29 cellular contexts compared by ENCODE assay signal in the genomic region with DNA sequence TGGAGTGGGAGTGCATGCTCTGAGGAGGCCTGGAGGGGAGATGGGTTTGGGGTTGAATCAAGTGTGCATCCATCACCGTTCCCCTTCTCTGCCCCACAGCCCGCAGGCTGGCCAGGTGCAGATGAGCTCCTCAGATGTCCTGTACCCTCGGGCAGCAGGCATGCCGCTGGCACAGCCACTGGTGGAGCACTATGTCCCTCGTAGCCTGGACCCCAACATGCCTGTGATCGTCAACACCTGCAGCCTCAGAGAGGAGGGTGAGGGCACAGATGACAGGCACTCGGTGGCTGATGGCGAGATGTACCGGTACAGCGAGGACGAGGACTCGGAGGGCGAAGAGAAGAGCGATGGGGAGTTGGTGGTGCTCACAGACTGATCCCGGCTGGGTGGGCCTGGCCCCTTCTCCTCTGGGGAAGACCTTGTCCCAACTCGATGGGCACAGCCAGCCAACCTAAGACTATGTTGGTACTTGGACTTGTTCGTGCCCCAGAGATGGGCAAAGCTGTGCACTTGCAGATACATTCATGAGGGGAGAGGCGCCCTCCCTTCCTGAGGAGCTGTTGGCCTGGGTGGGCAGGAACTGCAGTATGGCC. TPM values are rescaled to one million over a fixed set of nuclear protein-coding genes. Genes with fewer than 3 reads are reported as not detected.
"Had no signal": no experiment of that assay in that cellular context is flagged by ENCODE, and none has a peak within 500 bp of the region (broad histone marks: within the 10 kb centered on the region; RNA-seq: fewer than 3 reads in every experiment).

No MANE protein-coding gene starts in this region.

- H3K4me3 Mint-ChIP-seq: activated CD4-positive, alpha-beta T cell treated with anti-CD3 and anti-CD28 coated beads, Interleukin-2, amount 10 ng/mL, durations not matched to agents 24 days and 14 days; activated CD8-positive, alpha-beta T cell treated with anti-CD3 and anti-CD28 coated beads for 36 hours; activated naive CD8-positive, alpha-beta T cell treated with anti-CD3 and anti-CD28 coated beads, Interleukin-2, amount 50 U/mL, for 24 hours; activated T-helper 1 cell treated with anti-CD3 and anti-CD28 coated beads, Interleukin-12 subunit alpha, Interleukin-12 subunit beta, Interleukin-2, Interleukin-4 antibody, amounts not matched to agents 30 ng/mL and 10 ng/mL and 1 ng/mL, durations not matched to agents 14 hours and 24 hours and 36 hours; effector memory CD8-positive, alpha-beta T cell; neural crest cell; stimulated activated naive CD8-positive, alpha-beta T cell treated with anti-CD3 and anti-CD28 coated beads, Interleukin-15, amount 100 ng/mL, for 72 hours; T-helper 17 cell had no signal

- DNase-seq: activated CD4-positive, alpha-beta T cell treated with anti-CD3 and anti-CD28 coated beads, Interleukin-2, amount 10 ng/mL, durations not matched to agents 24 days and 14 days; activated CD8-positive, alpha-beta T cell treated with anti-CD3 and anti-CD28 coated beads for 36 hours; activated gamma-delta T cell; activated naive CD4-positive, alpha-beta T cell treated with anti-CD3 and anti-CD28 coated beads, Interleukin-2, amount 50 U/mL, for 16 hours; activated naive CD8-positive, alpha-beta T cell treated with anti-CD3 and anti-CD28 coated beads, Interleukin-2, amount 50 U/mL, for 24 hours; anterior cingulate cortex; body of pancreas; caudate nucleus; effector memory CD8-positive, alpha-beta T cell; islet precursor cell; left cardiac atrium; lower lobe of right lung; naive B cell; psoas muscle; right cardiac atrium; stimulated activated CD4-positive, alpha-beta T cell treated with anti-CD3 and anti-CD28 coated beads, Interleukin-1b, Interleukin-23, amount 100 ng/mL, for 48 hours; stimulated activated naive CD8-positive, alpha-beta T cell treated with anti-CD3 and anti-CD28 coated beads, Interleukin-15, amount 100 ng/mL, for 72 hours; SW 1271; T-helper 17 cell had no signal

- H3K9me3 Mint-ChIP-seq: activated CD4-positive, alpha-beta T cell treated with anti-CD3 and anti-CD28 coated beads, Interleukin-2, amount 10 ng/mL, durations not matched to agents 24 days and 14 days; activated CD8-positive, alpha-beta T cell treated with anti-CD3 and anti-CD28 coated beads for 36 hours; activated naive CD8-positive, alpha-beta T cell treated with anti-CD3 and anti-CD28 coated beads, Interleukin-2, amount 50 U/mL, for 24 hours; activated T-helper 1 cell treated with anti-CD3 and anti-CD28 coated beads, Interleukin-12 subunit alpha, Interleukin-12 subunit beta, Interleukin-2, Interleukin-4 antibody, amounts not matched to agents 30 ng/mL and 10 ng/mL and 1 ng/mL, durations not matched to agents 14 hours and 24 hours and 36 hours; effector memory CD8-positive, alpha-beta T cell; naive B cell; neural crest cell; stimulated activated naive CD8-positive, alpha-beta T cell treated with anti-CD3 and anti-CD28 coated beads, Interleukin-15, amount 100 ng/mL, for 72 hours had no signal

- H3K27ac Mint-ChIP-seq: activated CD4-positive, alpha-beta T cell treated with anti-CD3 and anti-CD28 coated beads, Interleukin-2, amount 10 ng/mL, durations not matched to agents 24 days and 14 days; activated CD8-positive, alpha-beta T cell treated with anti-CD3 and anti-CD28 coated beads for 36 hours; activated naive CD8-positive, alpha-beta T cell treated with anti-CD3 and anti-CD28 coated beads, Interleukin-2, amount 50 U/mL, for 24 hours; activated T-helper 1 cell treated with anti-CD3 and anti-CD28 coated beads, Interleukin-12 subunit alpha, Interleukin-12 subunit beta, Interleukin-2, Interleukin-4 antibody, amounts not matched to agents 30 ng/mL and 10 ng/mL and 1 ng/mL, durations not matched to agents 14 hours and 24 hours and 36 hours; effector memory CD8-positive, alpha-beta T cell; stimulated activated naive CD8-positive, alpha-beta T cell treated with anti-CD3 and anti-CD28 coated beads, Interleukin-15, amount 100 ng/mL, for 72 hours had no signal

- H3K36me3 Mint-ChIP-seq: naive B cell had no signal

- H3K4me3 ChIP-seq: body of pancreas, esophagus muscularis mucosa, lower lobe of right lung, psoas muscle, SK-N-MC, tibial nerve had no signal

- H3K27me3 ChIP-seq: body of pancreas, esophagus muscularis mucosa, tibial nerve had no signal

- H3K9me3 ChIP-seq: body of pancreas, esophagus muscularis mucosa, lower lobe of right lung, psoas muscle, tibial nerve had no signal

- H3K27me3 Mint-ChIP-seq: activated CD4-positive, alpha-beta T cell treated with anti-CD3 and anti-CD28 coated beads, Interleukin-2, amount 10 ng/mL, durations not matched to agents 24 days and 14 days; activated CD8-positive, alpha-beta T cell treated with anti-CD3 and anti-CD28 coated beads for 36 hours; activated naive CD8-positive, alpha-beta T cell treated with anti-CD3 and anti-CD28 coated beads, Interleukin-2, amount 50 U/mL, for 24 hours; effector memory CD8-positive, alpha-beta T cell; stimulated activated naive CD8-positive, alpha-beta T cell treated with anti-CD3 and anti-CD28 coated beads, Interleukin-15, amount 100 ng/mL, for 72 hours; T-helper 17 cell had no signal

- ATAC-seq: activated CD8-positive, alpha-beta T cell treated with anti-CD3 and anti-CD28 coated beads for 36 hours; activated naive CD8-positive, alpha-beta T cell treated with anti-CD3 and anti-CD28 coated beads, Interleukin-2, amount 50 U/mL, for 24 hours; body of pancreas; effector memory CD8-positive, alpha-beta T cell; left cardiac atrium; lower lobe of right lung; psoas muscle; right cardiac atrium; stimulated activated naive CD8-positive, alpha-beta T cell treated with anti-CD3 and anti-CD28 coated beads, Interleukin-15, amount 100 ng/mL, for 72 hours; T-helper 17 cell had no signal

- H3K27ac ChIP-seq: lower lobe of right lung, SK-N-MC had no signal

RNA-seq across cellular contexts. Expression of gene ETNK2, which starts 26.0 kb away (rescaled TPM):
- total RNA-seq: activated CD4-positive, alpha-beta T cell treated with anti-CD3 and anti-CD28 coated beads, Interleukin-2, amount 10 ng/mL, durations not matched to agents 24 days and 14 days had no signal

RNA-seq across cellular contexts. Expression of gene REN, which starts 40.3 kb away (rescaled TPM):
- total RNA-seq: activated CD4-positive, alpha-beta T cell treated with anti-CD3 and anti-CD28 coated beads, Interleukin-2, amount 10 ng/mL, durations not matched to agents 24 days and 14 days; activated CD8-positive, alpha-beta T cell treated with anti-CD3 and anti-CD28 coated beads for 36 hours; activated T-helper 1 cell treated with anti-CD3 and anti-CD28 coated beads, Interleukin-12 subunit alpha, Interleukin-12 subunit beta, Interleukin-2, Interleukin-4 antibody, amounts not matched to agents 30 ng/mL and 10 ng/mL and 1 ng/mL, durations not matched to agents 14 hours and 24 hours and 36 hours; body of pancreas; dermis microvascular lymphatic vessel endothelial cell; esophagus muscularis mucosa; frontal cortex; left cardiac atrium; mucosa of gallbladder; neural crest cell; osteocyte; psoas muscle; skeletal muscle tissue; T-helper 17 cell; tibial nerve had no signal

RNA-seq across cellular contexts. Expression of gene SOX13, which starts 52.9 kb away (rescaled TPM):
- total RNA-seq: activated CD4-positive, alpha-beta T cell treated with anti-CD3 and anti-CD28 coated beads, Interleukin-2, amount 10 ng/mL, durations not matched to agents 24 days and 14 days had no signal
